25 cellular contexts compared by ENCODE assay signal in the genomic region with DNA sequence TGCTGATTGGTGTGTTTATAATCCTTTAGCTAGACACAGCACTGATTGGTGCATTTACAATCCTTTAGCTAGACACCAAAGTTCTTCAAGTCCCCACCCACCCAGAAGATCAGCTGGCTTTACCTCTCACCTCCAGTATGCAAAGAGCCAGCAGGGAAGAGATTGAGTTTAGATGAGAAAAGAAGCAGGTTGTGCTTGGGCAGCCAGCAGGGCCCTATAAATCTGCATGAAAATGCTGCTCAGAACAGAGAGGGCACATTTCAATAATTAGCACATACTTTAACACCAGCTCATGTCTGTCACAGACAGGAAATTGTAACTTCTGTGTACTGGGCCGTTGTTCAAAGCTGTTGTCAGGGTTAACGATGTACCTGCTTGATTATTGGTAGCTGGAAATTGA.
"Had no signal": no experiment of that assay in that cellular context is flagged by ENCODE, and none has a peak within 500 bp of the region (broad histone marks: within the 10 kb centered on the region; RNA-seq: fewer than 3 reads in every experiment).

No MANE protein-coding gene starts in this region.

- H3K36me3 Mint-ChIP-seq: activated CD8-positive, alpha-beta memory T cell treated with anti-CD3 and anti-CD28 coated beads, Interleukin-2, amount 10 ng/mL, durations not matched to agents 7 days and 5 days; activated naive CD4-positive, alpha-beta T cell treated with anti-CD3 and anti-CD28 coated beads, Interleukin-2, amount 10 ng/mL, durations not matched to agents 7 days and 5 days; activated naive CD8-positive, alpha-beta T cell treated with anti-CD3 and anti-CD28 coated beads for 36 hours had no signal

- H3K4me3 Mint-ChIP-seq: activated CD4-positive, alpha-beta T cell treated with anti-CD3 and anti-CD28 coated beads, Interleukin-2, amount 10 ng/mL, durations not matched to agents 24 days and 14 days; activated CD8-positive, alpha-beta memory T cell treated with anti-CD3 and anti-CD28 coated beads, Interleukin-2, amount 10 ng/mL, durations not matched to agents 7 days and 5 days; activated naive CD4-positive, alpha-beta T cell treated with anti-CD3 and anti-CD28 coated beads, Interleukin-2, amount 10 ng/mL, durations not matched to agents 7 days and 5 days; activated naive CD8-positive, alpha-beta T cell treated with anti-CD3 and anti-CD28 coated beads for 36 hours; activated T-helper 17 cell treated with anti-CD3 and anti-CD28 coated beads, Interleukin-2, amount 50 U/mL, for 72 hours; T-helper 1 cell treated with Interleukin-12 subunit alpha and Interleukin-12 subunit beta and Interleukin-4 antibody, amounts not matched to agents 30 μg/mL and 1 μg/mL, for 36 hours had no signal

- H3K4me1 Mint-ChIP-seq: activated CD4-positive, alpha-beta T cell treated with anti-CD3 and anti-CD28 coated beads, Interleukin-2, amount 10 ng/mL, durations not matched to agents 24 days and 14 days; activated CD8-positive, alpha-beta memory T cell treated with anti-CD3 and anti-CD28 coated beads, Interleukin-2, amount 10 ng/mL, durations not matched to agents 7 days and 5 days; activated naive CD4-positive, alpha-beta T cell treated with anti-CD3 and anti-CD28 coated beads, Interleukin-2, amount 10 ng/mL, durations not matched to agents 7 days and 5 days; activated naive CD8-positive, alpha-beta T cell treated with anti-CD3 and anti-CD28 coated beads for 36 hours; activated T-helper 17 cell treated with anti-CD3 and anti-CD28 coated beads, Interleukin-2, amount 50 U/mL, for 72 hours had no signal

- H3K9me3 ChIP-seq: MG63 had no signal

- H3K4me3 ChIP-seq: MG63 had no signal

- FAIRE-seq: RCC 7860 had no signal

- H3K27ac Mint-ChIP-seq: activated CD4-positive, alpha-beta T cell treated with anti-CD3 and anti-CD28 coated beads, Interleukin-2, amount 10 ng/mL, durations not matched to agents 24 days and 14 days; activated CD8-positive, alpha-beta memory T cell treated with anti-CD3 and anti-CD28 coated beads, Interleukin-2, amount 10 ng/mL, durations not matched to agents 7 days and 5 days; activated naive CD4-positive, alpha-beta T cell treated with anti-CD3 and anti-CD28 coated beads, Interleukin-2, amount 10 ng/mL, durations not matched to agents 7 days and 5 days; activated naive CD8-positive, alpha-beta T cell treated with anti-CD3 and anti-CD28 coated beads for 36 hours; activated T-helper 17 cell treated with anti-CD3 and anti-CD28 coated beads, Interleukin-2, amount 50 U/mL, for 72 hours; T-helper 1 cell treated with Interleukin-12 subunit alpha and Interleukin-12 subunit beta and Interleukin-4 antibody, amounts not matched to agents 30 μg/mL and 1 μg/mL, for 36 hours had no signal

- DNase-seq: activated CD4-positive, alpha-beta T cell treated with anti-CD3 and anti-CD28 coated beads, Interleukin-2, amount 10 ng/mL, durations not matched to agents 24 days and 14 days; activated CD4-positive, alpha-beta T cell treated with anti-CD3 and anti-CD28 coated beads, Interleukin-2, amount 50 U/mL, for 48 hours; activated CD4-positive, CD25-positive, alpha-beta regulatory T cell treated with anti-CD3 and anti-CD28 coated beads, Interleukin-2, amount 50 U/mL, for 72 hours; activated CD8-positive, alpha-beta memory T cell treated with anti-CD3 and anti-CD28 coated beads, Interleukin-2, amount 10 ng/mL, durations not matched to agents 7 days and 5 days; activated gamma-delta T cell; activated naive CD4-positive, alpha-beta T cell treated with anti-CD3 and anti-CD28 coated beads, Interleukin-2, amount 10 ng/mL, durations not matched to agents 7 days and 5 days; activated naive CD8-positive, alpha-beta T cell treated with anti-CD3 and anti-CD28 coated beads for 36 hours; activated T-cell treated with anti-CD3 and anti-CD28 coated beads, Interleukin-2, amount 50 U/mL, for 48 hours; caudate nucleus; MG63; MV-4-11; NCI-H1092 treated with DMSO at 0.1 percent for 48 hours; NCI-H1417 treated with DMSO at 0.1 percent for 48 hours; NCI-H1694; NCI-H2029; NCI-H2107; NCI-H2171 treated with DMSO at 0.1 percent for 48 hours; NCI-H345; NCI-H510A; NCI-H526 treated with DMSO at 0.1 percent for 48 hours; NCI-H82; SHP77 treated with DMSO at 0.1 percent for 48 hours had no signal

- H3K36me3 ChIP-seq: MG63 had no signal

- ATAC-seq: activated CD8-positive, alpha-beta memory T cell treated with anti-CD3 and anti-CD28 coated beads, Interleukin-2, amount 10 ng/mL, durations not matched to agents 7 days and 5 days; activated T-helper 17 cell treated with anti-CD3 and anti-CD28 coated beads, Interleukin-2, amount 50 U/mL, for 72 hours had no signal

- H3K27me3 ChIP-seq: MG63 had no signal

- H3K27me3 Mint-ChIP-seq: activated CD4-positive, alpha-beta T cell treated with anti-CD3 and anti-CD28 coated beads, Interleukin-2, amount 10 ng/mL, durations not matched to agents 24 days and 14 days; activated CD8-positive, alpha-beta memory T cell treated with anti-CD3 and anti-CD28 coated beads, Interleukin-2, amount 10 ng/mL, durations not matched to agents 7 days and 5 days; activated naive CD4-positive, alpha-beta T cell treated with anti-CD3 and anti-CD28 coated beads, Interleukin-2, amount 10 ng/mL, durations not matched to agents 7 days and 5 days had no signal

- H3K9me3 Mint-ChIP-seq: activated CD4-positive, alpha-beta T cell treated with anti-CD3 and anti-CD28 coated beads, Interleukin-2, amount 10 ng/mL, durations not matched to agents 24 days and 14 days had no signal
